12 cellular contexts compared by ENCODE assay signal in genomic region chr14:55583942-55584468, GRCh38. TPM values are rescaled to one million over a fixed set of nuclear protein-coding genes. Genes with fewer than 3 reads are reported as not detected.
DNase-seq lines count a peak whose midpoint lies in the region; ATAC-seq and TF ChIP-seq lines count a peak whose summit lies in the region.
"Had no signal": no experiment of that assay in that cellular context is flagged by ENCODE, and none has a peak within 500 bp of the region (broad histone marks: within the 10 kb centered on the region; RNA-seq: fewer than 3 reads in every experiment).

No MANE protein-coding gene starts in this region.

- H3K9ac ChIP-seq in duodenal mucosa (ENCODE audit: low read depth in 1 of 2, low read length in 2 of 2): no peak overlapping the region

- peak overlapping the region; percentile 2 to 3 for H3K4me3 ChIP-seq in duodenal mucosa (ENCODE audit: low read depth in 1 of 2, low read length in 2 of 2)
- H3K4me3 ChIP-seq in psoas muscle: peak overlapping the region; percentile 88
- H3K4me3 ChIP-seq: upper lobe of right lung had no signal

- intact Hi-C loops in psoas muscle (cut with DNase I): loop anchor here (2.0 to 10.0 kb wide), 4 partner anchors 19 to 309 kb away; partner anchors contain the start of gene FBXO34 (in 1 of the 2)

- H3K27ac ChIP-seq in duodenal mucosa (ENCODE audit: low read depth, low read length) (no peak overlapping the region), psoas muscle (peak overlapping the region; percentile 99)
- H3K27ac ChIP-seq: upper lobe of right lung had no signal

- no peak for TF ChIP-seq CTCF in psoas muscle (IDR thresholded peaks at IDR 0.05)

- peak in 2 of 4 donors; percentile 4 to 7 for ATAC-seq in psoas muscle
- no peak for ATAC-seq in HG03442 (IDR thresholded peaks at IDR 0.05; ENCODE audit: unreplicated experiment)
- ATAC-seq in GM21367 (IDR thresholded peaks at IDR 0.05; ENCODE audit: unreplicated experiment): no peak
- ATAC-seq: upper lobe of right lung had no signal

- H3K27me3 ChIP-seq in duodenal mucosa (ENCODE audit: control insufficient read depth in 1 of 2, insufficient read depth in 2 of 2, low read length in 2 of 2) (no peaks in the 10 kb centered on the region), psoas muscle (ENCODE audit: insufficient read depth in 3 of 3, low read length in 2 of 3) (no peaks in the 10 kb centered on the region)
- H3K27me3 ChIP-seq: upper lobe of right lung had no signal

- H3K4me1 ChIP-seq in duodenal mucosa (ENCODE audit: control insufficient read depth in 1 of 2, insufficient read depth in 2 of 2, low read length in 2 of 2) (peaks cover 52% of the 10 kb centered on the region in 2 donors), psoas muscle (peaks cover 74% of the 10 kb centered on the region)

- WGBS in psoas muscle, 3 donors: 25 to 41% (median 30%) methylated on average over 2 of the region's 2 CpGs

- H3K36me3 ChIP-seq in duodenal mucosa (ENCODE audit: control insufficient read depth in 1 of 2, insufficient read depth in 2 of 2, low read length in 2 of 2) (no peaks in the 10 kb centered on the region), psoas muscle (ENCODE audit: insufficient read depth in 1 of 2, low read depth in 1 of 2) (no peaks in the 10 kb centered on the region)
- H3K36me3 ChIP-seq: upper lobe of right lung had no signal

- DNase-seq in NCI-H2107 treated with DMSO at 0.1 percent for 48 hours (lab: John Stamatoyannopoulos, UW; ENCODE audit: unreplicated experiment) (peak; percentile 77), NCI-H2107 (lab: John Stamatoyannopoulos, UW) (no peak), NCI-H2029 (lab: John Stamatoyannopoulos, UW) (peak; percentile 37), psoas muscle (no peak), SKM-1 (lab: John Stamatoyannopoulos, UW; ENCODE audit: unreplicated experiment) (no peak)
- DNase-seq: activated naive CD8-positive, alpha-beta T cell treated with anti-CD3 and anti-CD28 coated beads for 36 hours; EL; nephron progenitor cell; upper lobe of right lung had no signal

- H3K9me3 ChIP-seq in duodenal mucosa (ENCODE audit: control insufficient read depth in 1 of 2, low read length in 2 of 2) (no peaks in the 10 kb centered on the region), psoas muscle (no peaks in the 10 kb centered on the region)
- H3K9me3 ChIP-seq: upper lobe of right lung had no signal

RNA-seq across cellular contexts. Expression of gene KTN1, which starts 4.0 kb away (rescaled TPM):
- total RNA-seq in psoas muscle: 100 to 1,000 TPM; 238 to 607 (median 348) TPM
- 100 to 1,000 TPM; 218 to 576 (median 270) TPM for polyA plus RNA-seq in psoas muscle

Comparison
In these comparisons a context has a peak if more than half of its experiments do, and no peak if none do; other contexts are left out.
1. DNase-seq: peak in NCI-H2107 treated with DMSO at 0.1 percent for 48 hours (single experiment) and NCI-H2029 (single experiment); none in NCI-H2107 (single experiment), psoas muscle (0 of 2) and SKM-1 (single experiment).